1 cellular context compared by ENCODE assay signal in the genomic region with DNA sequence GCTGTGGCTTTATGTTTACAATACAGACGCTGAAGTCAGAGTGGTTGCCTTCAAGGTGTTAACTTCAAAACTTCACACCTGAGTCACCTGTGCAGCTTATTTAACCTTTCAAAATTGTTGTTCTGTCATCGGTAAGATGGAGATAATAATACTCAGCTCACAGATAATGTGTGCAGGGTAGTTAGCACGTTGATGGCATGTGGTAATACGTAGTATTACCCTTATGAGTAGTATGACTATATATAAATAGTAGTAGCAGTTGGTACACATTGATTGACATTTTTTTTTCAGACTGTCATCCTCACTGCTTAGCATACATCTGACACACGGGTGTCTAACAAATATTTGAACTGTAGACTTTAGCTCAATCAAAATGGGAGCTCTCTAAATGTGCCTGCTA.
TF ChIP-seq lines count a peak whose summit lies in the region.

No MANE protein-coding gene starts in this region.

TF ChIP-seq in GM23338, 12 proteins besides CTCF, POLR2A, EP300 and RAD21 (continued from another document):
- TF ChIP-seq, protein P1, sequence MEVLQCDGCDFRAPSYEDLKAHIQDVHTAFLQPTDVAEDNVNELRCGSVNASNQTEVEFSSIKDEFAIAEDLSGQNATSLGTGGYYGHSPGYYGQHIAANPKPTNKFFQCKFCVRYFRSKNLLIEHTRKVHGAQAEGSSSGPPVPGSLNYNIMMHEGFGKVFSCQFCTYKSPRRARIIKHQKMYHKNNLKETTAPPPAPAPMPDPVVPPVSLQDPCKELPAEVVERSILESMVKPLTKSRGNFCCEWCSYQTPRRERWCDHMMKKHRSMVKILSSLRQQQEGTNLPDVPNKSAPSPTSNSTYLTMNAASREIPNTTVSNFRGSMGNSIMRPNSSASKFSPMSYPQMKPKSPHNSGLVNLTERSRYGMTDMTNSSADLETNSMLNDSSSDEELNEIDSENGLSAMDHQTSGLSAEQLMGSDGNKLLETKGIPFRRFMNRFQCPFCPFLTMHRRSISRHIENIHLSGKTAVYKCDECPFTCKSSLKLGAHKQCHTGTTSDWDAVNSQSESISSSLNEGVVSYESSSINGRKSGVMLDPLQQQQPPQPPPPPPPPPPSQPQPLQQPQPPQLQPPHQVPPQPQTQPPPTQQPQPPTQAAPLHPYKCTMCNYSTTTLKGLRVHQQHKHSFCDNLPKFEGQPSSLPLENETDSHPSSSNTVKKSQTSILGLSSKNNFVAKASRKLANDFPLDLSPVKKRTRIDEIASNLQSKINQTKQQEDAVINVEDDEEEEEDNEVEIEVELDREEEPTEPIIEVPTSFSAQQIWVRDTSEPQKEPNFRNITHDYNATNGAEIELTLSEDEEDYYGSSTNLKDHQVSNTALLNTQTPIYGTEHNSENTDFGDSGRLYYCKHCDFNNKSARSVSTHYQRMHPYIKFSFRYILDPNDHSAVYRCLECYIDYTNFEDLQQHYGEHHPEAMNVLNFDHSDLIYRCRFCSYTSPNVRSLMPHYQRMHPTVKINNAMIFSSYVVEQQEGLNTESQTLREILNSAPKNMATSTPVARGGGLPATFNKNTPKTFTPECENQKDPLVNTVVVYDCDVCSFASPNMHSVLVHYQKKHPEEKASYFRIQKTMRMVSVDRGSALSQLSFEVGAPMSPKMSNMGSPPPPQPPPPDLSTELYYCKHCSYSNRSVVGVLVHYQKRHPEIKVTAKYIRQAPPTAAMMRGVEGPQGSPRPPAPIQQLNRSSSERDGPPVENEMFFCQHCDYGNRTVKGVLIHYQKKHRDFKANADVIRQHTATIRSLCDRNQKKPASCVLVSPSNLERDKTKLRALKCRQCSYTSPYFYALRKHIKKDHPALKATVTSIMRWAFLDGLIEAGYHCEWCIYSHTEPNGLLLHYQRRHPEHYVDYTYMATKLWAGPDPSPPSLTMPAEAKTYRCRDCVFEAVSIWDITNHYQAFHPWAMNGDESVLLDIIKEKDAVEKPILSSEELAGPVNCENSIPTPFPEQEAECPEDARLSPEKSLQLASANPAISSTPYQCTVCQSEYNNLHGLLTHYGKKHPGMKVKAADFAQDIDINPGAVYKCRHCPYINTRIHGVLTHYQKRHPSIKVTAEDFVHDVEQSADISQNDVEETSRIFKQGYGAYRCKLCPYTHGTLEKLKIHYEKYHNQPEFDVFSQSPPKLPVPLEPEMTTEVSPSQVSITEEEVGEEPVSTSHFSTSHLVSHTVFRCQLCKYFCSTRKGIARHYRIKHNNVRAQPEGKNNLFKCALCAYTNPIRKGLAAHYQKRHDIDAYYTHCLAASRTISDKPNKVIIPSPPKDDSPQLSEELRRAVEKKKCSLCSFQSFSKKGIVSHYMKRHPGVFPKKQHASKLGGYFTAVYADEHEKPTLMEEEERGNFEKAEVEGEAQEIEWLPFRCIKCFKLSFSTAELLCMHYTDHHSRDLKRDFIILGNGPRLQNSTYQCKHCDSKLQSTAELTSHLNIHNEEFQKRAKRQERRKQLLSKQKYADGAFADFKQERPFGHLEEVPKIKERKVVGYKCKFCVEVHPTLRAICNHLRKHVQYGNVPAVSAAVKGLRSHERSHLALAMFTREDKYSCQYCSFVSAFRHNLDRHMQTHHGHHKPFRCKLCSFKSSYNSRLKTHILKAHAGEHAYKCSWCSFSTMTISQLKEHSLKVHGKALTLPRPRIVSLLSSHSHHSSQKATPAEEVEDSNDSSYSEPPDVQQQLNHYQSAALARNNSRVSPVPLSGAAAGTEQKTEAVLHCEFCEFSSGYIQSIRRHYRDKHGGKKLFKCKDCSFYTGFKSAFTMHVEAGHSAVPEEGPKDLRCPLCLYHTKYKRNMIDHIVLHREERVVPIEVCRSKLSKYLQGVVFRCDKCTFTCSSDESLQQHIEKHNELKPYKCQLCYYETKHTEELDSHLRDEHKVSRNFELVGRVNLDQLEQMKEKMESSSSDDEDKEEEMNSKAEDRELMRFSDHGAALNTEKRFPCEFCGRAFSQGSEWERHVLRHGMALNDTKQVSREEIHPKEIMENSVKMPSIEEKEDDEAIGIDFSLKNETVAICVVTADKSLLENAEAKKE (CRISPR knock-in tag; IDR thresholded peaks at IDR 0.05): no peak
- no peak for TF ChIP-seq NANOG (IDR thresholded peaks at IDR 0.05; ENCODE audit: borderline replicate concordance)
- TF ChIP-seq EZH2 (IDR thresholded peaks at IDR 0.05; ENCODE audit: low read depth, unreplicated experiment): no peak
- no peak for TF ChIP-seq STAT1 (IDR thresholded peaks at IDR 0.05; ENCODE audit: unreplicated experiment)
- TF ChIP-seq POLR2AphosphoS5 (IDR thresholded peaks at IDR 0.05; ENCODE audit: low read depth): no peak
- TF ChIP-seq, protein P2, sequence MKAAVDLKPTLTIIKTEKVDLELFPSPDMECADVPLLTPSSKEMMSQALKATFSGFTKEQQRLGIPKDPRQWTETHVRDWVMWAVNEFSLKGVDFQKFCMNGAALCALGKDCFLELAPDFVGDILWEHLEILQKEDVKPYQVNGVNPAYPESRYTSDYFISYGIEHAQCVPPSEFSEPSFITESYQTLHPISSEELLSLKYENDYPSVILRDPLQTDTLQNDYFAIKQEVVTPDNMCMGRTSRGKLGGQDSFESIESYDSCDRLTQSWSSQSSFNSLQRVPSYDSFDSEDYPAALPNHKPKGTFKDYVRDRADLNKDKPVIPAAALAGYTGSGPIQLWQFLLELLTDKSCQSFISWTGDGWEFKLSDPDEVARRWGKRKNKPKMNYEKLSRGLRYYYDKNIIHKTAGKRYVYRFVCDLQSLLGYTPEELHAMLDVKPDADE (IDR thresholded peaks at IDR 0.05): no peak
- TF ChIP-seq ZNF331 (CRISPR knock-in tag; IDR thresholded peaks at IDR 0.05; ENCODE audit: low read depth): no peak
- TF ChIP-seq EZH2phosphoT487 (IDR thresholded peaks at IDR 0.05; ENCODE audit: unreplicated experiment): no peak
- no peak for TF ChIP-seq JUNB (IDR thresholded peaks at IDR 0.05; ENCODE audit: unreplicated experiment)
- no peak for TF ChIP-seq CREB1 (CRISPR knock-in tag; IDR thresholded peaks at IDR 0.05; ENCODE audit: low read depth)
- no peak for TF ChIP-seq ZNF114 (CRISPR knock-in tag; IDR thresholded peaks at IDR 0.05)
